Comparison of ENCODE assay signal across 8 cellular contexts in genomic region chr19:44212250-44212864, GRCh38. TPM values are rescaled to one million over a fixed set of nuclear protein-coding genes. Genes with fewer than 3 reads are reported as not detected.
DNase-seq lines count a peak whose midpoint lies in the region; ATAC-seq and TF ChIP-seq lines count a peak whose summit lies in the region.

Gene ZNF227 (plus strand): TSS chr19:44212532. CDS start chr19:44217793, 5,261 bp downstream.

- peaks cover 10% of the 10 kb centered on the region for H3K36me3 ChIP-seq in IMR-90 (ENCODE audit: control insufficient read depth, insufficient read depth, low read length)
- H3K36me3 ChIP-seq in mucosa of descending colon (ENCODE audit: low read depth): no peaks in the 10 kb centered on the region

- H2AFZ ChIP-seq in IMR-90 (replicated peaks; ENCODE audit: low read length, poor library complexity): peak within 1 kb of the TSS; percentile 96

- intact Hi-C loops in IMR-90 (cut with micrococcal nuclease): loop anchor here (5.0 kb wide), 3 partner anchors 90 to 190 kb away; partner anchors contain the start of genes ZNF225 and ZNF285
- intact Hi-C loops in mucosa of descending colon (cut with DNase I, micrococcal nuclease): no loop called here

- H3K18ac ChIP-seq in IMR-90 (ENCODE audit: low read depth, low read length): no peak within 1 kb of the TSS

- peak within 1 kb of the TSS; percentile 61 for H4K91ac ChIP-seq in IMR-90 (ENCODE audit: insufficient read depth, low read depth, low read length)

- H3K27ac ChIP-seq in IMR-90 (ENCODE audit: insufficient read depth, low read length): peak within 1 kb of the TSS; percentile 68

- BruUV-seq in IMR-90 (replicated peaks; lab: Mats Ljungman, UMichigan): no TSS peak

- no peak within 1 kb of the TSS for H2BK120ac ChIP-seq in IMR-90 (ENCODE audit: low read depth, low read length)

- peak within 1 kb of the TSS; percentile 73 for H4K5ac ChIP-seq in IMR-90 (ENCODE audit: low read depth, low read length)

- H3K27me3 Mint-ChIP-seq in activated T-cell treated with anti-CD3 and anti-CD28 coated beads, Interleukin-2, amount 50 U/mL, for 4 hours (ENCODE audit: low read depth): no peaks in the 10 kb centered on the region

- peak within 1 kb of the TSS; percentile 78 for H3K4me3 ChIP-seq in IMR-90 (ENCODE audit: insufficient read depth, low read depth, low read length)
- peak within 1 kb of the TSS; percentile 73 for H3K4me3 ChIP-seq in epithelial cell of proximal tubule (ENCODE audit: low read depth, low read length)
- peak within 1 kb of the TSS; percentile 65 for H3K4me3 ChIP-seq in mucosa of descending colon

- H3K79me1 ChIP-seq in IMR-90 (ENCODE audit: low read depth in 1 of 2, low read length in 2 of 2): peaks cover 6 to 25% of the 10 kb centered on the region in 2 experiments

- H3K9ac ChIP-seq in IMR-90 (ENCODE audit: low read depth, low read length): peak within 1 kb of the TSS; percentile 72

- peak within 1 kb of the TSS; percentile 95 for H3K4me3 Mint-ChIP-seq in activated T-cell treated with anti-CD3 and anti-CD28 coated beads, Interleukin-2, amount 50 U/mL, for 4 hours

- no peaks in the 10 kb centered on the region for H3K9me1 ChIP-seq in IMR-90 (ENCODE audit: insufficient read depth, low read length)

- no peak for TF ChIP-seq CTCF in IMR-90 (conservative IDR thresholded peaks at IDR 0.05; ENCODE audit: low read depth, low read length)
- no peak for TF ChIP-seq CTCF in epithelial cell of proximal tubule (conservative IDR thresholded peaks at IDR 0.05; ENCODE audit: low read depth, low read length)
- no peak for TF ChIP-seq CTCF in mucosa of descending colon (IDR thresholded peaks at IDR 0.05)

- 0 out of 2 replicates have a peak, but pooled peaks have one; percentile 30 for TF ChIP-seq POLR2A in IMR-90 (IDR thresholded peaks at IDR 0.05; ENCODE audit: low read depth, low read length)

- peak within 1 kb of the TSS; percentile 54 to 90 for H4K8ac ChIP-seq in IMR-90 (ENCODE audit: low read depth in 2 of 2, low read length in 2 of 2)

- H3K4me2 ChIP-seq in IMR-90 (ENCODE audit: low read depth, low read length): peak within 1 kb of the TSS; percentile 98

- CTCF ChIA-PET in IMR-90 (lab: Yijun Ruan, JAX): interaction anchor here (1.0 to 1.9 kb wide), 2 partner anchors 11 to 15 kb away, joined by 3 to 4 read pairs; no protein-coding TSS in a partner anchor

- peaks cover 7% of the 10 kb centered on the region for H3K9me3 Mint-ChIP-seq in activated T-cell treated with anti-CD3 and anti-CD28 coated beads, Interleukin-2, amount 50 U/mL, for 4 hours

- H3K14ac ChIP-seq in IMR-90 (replicated peaks; ENCODE audit: low read depth, low read length): peak within 1 kb of the TSS; percentile 85

- H3K56ac ChIP-seq in IMR-90 (ENCODE audit: extremely low read depth, insufficient read depth, low read length): peak within 1 kb of the TSS; percentile 64

- no peak within 1 kb of the TSS for H2BK20ac ChIP-seq in IMR-90 (ENCODE audit: low read depth, low read length)

- dilution Hi-C loops in IMR-90 (cut with HindIII; ENCODE audit: low sequenced_read_pairs, unreplicated experiment): no loop called here

- H2BK5ac ChIP-seq in IMR-90 (ENCODE audit: low read depth, low read length, poor library complexity, severe bottlenecking): peak within 1 kb of the TSS; percentile 49

- H3K4me1 ChIP-seq in IMR-90 (ENCODE audit: control insufficient read depth, insufficient read depth, low read length) (no peaks in the 10 kb centered on the region), mucosa of descending colon (ENCODE audit: low read depth) (no peaks in the 10 kb centered on the region)

- WGBS in IMR-90 (ENCODE audit: extremely low coverage in 2 of 2, insufficient read length in 1 of 2), 2 experiments: 0% methylated on average over 6 of the region's 37 CpGs; no CpG with 5 or more reads in 1 of the 2 experiments

- peaks cover 23% of the 10 kb centered on the region for H3K4me1 Mint-ChIP-seq in activated T-cell treated with anti-CD3 and anti-CD28 coated beads, Interleukin-2, amount 50 U/mL, for 4 hours (ENCODE audit: low read depth)

- no peaks in the 10 kb centered on the region for H3K9me3 ChIP-seq in IMR-90 (ENCODE audit: control insufficient read depth, insufficient read depth, low read length)
- H3K9me3 ChIP-seq in mucosa of descending colon: peaks cover 3% of the 10 kb centered on the region

- peak within 1 kb of the TSS; percentile 77 for H3K4ac ChIP-seq in IMR-90 (ENCODE audit: low read depth, low read length)

- peak within 1 kb of the TSS; percentile 89; the same call in 1 of the 2 replicates for H3K23ac ChIP-seq in IMR-90 (ENCODE audit: low read depth, low read length)

- H2BK15ac ChIP-seq in IMR-90 (ENCODE audit: low read depth, low read length): no peak within 1 kb of the TSS

- in situ Hi-C loops in IMR-90 (cut with MboI; ENCODE audit: low sequenced_read_pairs): no loop called here

- H3K36me3 Mint-ChIP-seq in activated T-cell treated with anti-CD3 and anti-CD28 coated beads, Interleukin-2, amount 50 U/mL, for 4 hours (ENCODE audit: insufficient read depth): peaks cover 14% of the 10 kb centered on the region

- POLR2A ChIA-PET in IMR-90 (lab: Charles Lee; ENCODE audit: unreplicated experiment): interaction anchor here (0.6 kb wide), 1 partner anchor 162 kb away, joined by 5 read pairs; no protein-coding TSS in a partner anchor

- no peaks in the 10 kb centered on the region for H4K20me1 ChIP-seq in IMR-90 (ENCODE audit: insufficient read depth, low read length)

- H2AK5ac ChIP-seq in IMR-90 (ENCODE audit: low read depth, low read length): no peak within 1 kb of the TSS

- ATAC-seq in GM19467 (IDR thresholded peaks at IDR 0.05; ENCODE audit: unreplicated experiment) (peak; percentile 82), IMR-90 (ENCODE audit: low read depth) (peak; percentile 96), mucosa of descending colon (peak; percentile 99)
- peak; percentile 99 to 100 for ATAC-seq in activated T-cell treated with anti-CD3 and anti-CD28 coated beads, Interleukin-2, amount 50 U/mL, for 4 hours

- H2AK9ac ChIP-seq in IMR-90 (replicated peaks; ENCODE audit: low read depth, low read length, poor library complexity): peak within 1 kb of the TSS; percentile 68

- peak; percentile 67 for DNase-seq in CMK (ENCODE audit: low read depth)
- peak; percentile 97 for DNase-seq in IMR-90
- peak; percentile 58 for DNase-seq in OCI-M2 (lab: John Stamatoyannopoulos, UW; ENCODE audit: unreplicated experiment)
- peak; percentile 79 for DNase-seq in activated T-cell treated with anti-CD3 and anti-CD28 coated beads, Interleukin-2, amount 50 U/mL, for 4 hours
- peak; percentile 84 for DNase-seq in epithelial cell of proximal tubule (ENCODE audit: low read depth)
- DNase-seq in mucosa of descending colon: peak; percentile 90 to 94 (median 91)
- DNase-seq in stimulated activated CD8-positive, alpha-beta memory T cell treated with anti-CD3 and anti-CD28 coated beads, Interleukin-4, amount 100 ng/mL, for 1 hour (ENCODE audit: low read depth in 2 of 2, low spot score in 1 of 2): peak; percentile 60 to 71

- no peaks in the 10 kb centered on the region for H3K27me3 ChIP-seq in IMR-90 (ENCODE audit: control insufficient read depth, insufficient read depth, low read length)

- no peak for TF ChIP-seq RAD21 in IMR-90 (IDR thresholded peaks at IDR 0.05; ENCODE audit: low read length)

TF ChIP-seq in IMR-90, 13 proteins besides CTCF, POLR2A, EP300 and RAD21:
- TF ChIP-seq FOS (IDR thresholded peaks at IDR 0.05; ENCODE audit: low read depth, low read length): peak; percentile 57; the same call in 1 of the 2 replicates
- peak; percentile 59; the same call in 1 of the 2 replicates for TF ChIP-seq MAZ (IDR thresholded peaks at IDR 0.05; ENCODE audit: borderline replicate concordance, low read depth, low read length)
- no peak for TF ChIP-seq MXI1 (IDR thresholded peaks at IDR 0.05; ENCODE audit: borderline replicate concordance, low read depth, low read length)
- no peak for TF ChIP-seq USF2 (IDR thresholded peaks at IDR 0.05; ENCODE audit: low read depth, low read length)
- no peak for TF ChIP-seq NFE2L2 (IDR thresholded peaks at IDR 0.05; ENCODE audit: low read depth, low read length)

RNA-seq across cellular contexts. Expression of gene ZNF227, which starts in this region (rescaled TPM):
- 17.8 and 19.2 TPM in 2 replicates for total RNA-seq in IMR-90 (2012; rRNA removed)
- polyA plus RNA-seq in IMR-90 (2012; rRNA removed): 3.4 and 4.9 TPM in 2 replicates
- 0.99 and 1.3 TPM in 2 replicates for polyA plus RNA-seq in IMR-90 (2012; cell fraction: cytosol; rRNA removed)
- 0.99 and 5.0 TPM in 2 replicates for polyA plus RNA-seq in IMR-90 (2012; cell fraction: nucleus; rRNA removed; ENCODE audit: low replicate concordance)
- 10 to 100 TPM; 12.5 to 15.3 (median 12.8) TPM for total RNA-seq in activated T-cell treated with anti-CD3 and anti-CD28 coated beads, Interleukin-2, amount 50 U/mL, for 4 hours
- total RNA-seq in epithelial cell of proximal tubule: 2.9 and 4.7 TPM in 2 replicates
- 10 to 100 TPM; 11.3 to 25.3 (median 12.6) TPM for total RNA-seq in mucosa of descending colon

Comparison
In these comparisons a context has a peak if more than half of its experiments do, and no peak if none do; other contexts are left out.
1. Peak in every context shown above with its lines: DNase-seq, ATAC-seq, H3K4me3 ChIP-seq and H3K27ac ChIP-seq.